18 cellular contexts compared by ENCODE assay signal in genomic region chr5:133118741-133119140, GRCh38.
"Had no signal": no experiment of that assay in that cellular context is flagged by ENCODE, and none has a peak within 500 bp of the region (broad histone marks: within the 10 kb centered on the region; RNA-seq: fewer than 3 reads in every experiment).

No MANE protein-coding gene starts in this region.

- H3K27ac ChIP-seq: epithelial cell of prostate, hepatocyte, tibial artery had no signal

- H3K4me2 ChIP-seq: hepatocyte had no signal

- H3K9me3 ChIP-seq: tibial artery had no signal

- H3K27me3 ChIP-seq: hepatocyte, tibial artery had no signal

- ATAC-seq: activated T-helper 17 cell treated with anti-CD3 and anti-CD28 coated beads, Interleukin-2, amount 50 U/mL, for 72 hours; left lobe of liver; naive thymus-derived CD4-positive, alpha-beta T cell had no signal

- H3K36me3 ChIP-seq: tibial artery had no signal

- DNase-seq: activated CD4-positive, alpha-beta memory T cell treated with anti-CD3 and anti-CD28 coated beads, Interleukin-2, amount 10 ng/mL, durations not matched to agents 7 days and 5 days; activated CD4-positive, alpha-beta T cell treated with anti-CD3 and anti-CD28 coated beads for 48 hours; activated naive CD4-positive, alpha-beta T cell treated with Interleukin-2 at 50 U/mL for 16 hours; activated naive CD8-positive, alpha-beta T cell treated with anti-CD3 and anti-CD28 coated beads for 36 hours; activated T-cell treated with anti-CD3 and anti-CD28 coated beads, Interleukin-2, amount 50 U/mL, for 24 hours; cortex of kidney; foreskin fibroblast; immature natural killer cell; naive thymus-derived CD4-positive, alpha-beta T cell; stimulated activated CD4-positive, alpha-beta T cell treated with anti-CD3 and anti-CD28 coated beads, Interleukin-12 subunit alpha, Interleukin-12 subunit beta, amount 100 ng/mL, for 4 hours; substantia nigra; T1000; tibial artery had no signal

- H3K4me3 ChIP-seq: hepatocyte, lung, tibial artery had no signal
